ENCODE assay signal across 1 cellular context in genomic region chr6:49980898-49981297, GRCh38.
TF ChIP-seq lines count a peak whose summit lies in the region.

No MANE protein-coding gene starts in this region.

TF ChIP-seq in HepG2, 621 proteins besides CTCF, POLR2A, EP300 and RAD21:
- TF ChIP-seq GRHL1 (CRISPR knock-in tag; conservative IDR thresholded peaks at IDR 0.05) (no peak), SCMH1 (CRISPR knock-in tag; IDR thresholded peaks at IDR 0.05; ENCODE audit: borderline replicate concordance) (no peak), MAFK (conservative IDR thresholded peaks at IDR 0.05 in 1 of 2, IDR thresholded peaks at IDR 0.05 in 1 of 2; ENCODE audit: low read length in 2 of 2) (peak; percentile 63 to 74), RNF2 (conservative IDR thresholded peaks at IDR 0.05; ENCODE audit: low read depth) (no peak), ARNTL (CRISPR knock-in tag; IDR thresholded peaks at IDR 0.05) (no peak), MAFF (IDR thresholded peaks at IDR 0.05; ENCODE audit: low read depth, low read length) (peak; percentile 61; the same call in 1 of the 2 replicates)
